In the genomic region with DNA sequence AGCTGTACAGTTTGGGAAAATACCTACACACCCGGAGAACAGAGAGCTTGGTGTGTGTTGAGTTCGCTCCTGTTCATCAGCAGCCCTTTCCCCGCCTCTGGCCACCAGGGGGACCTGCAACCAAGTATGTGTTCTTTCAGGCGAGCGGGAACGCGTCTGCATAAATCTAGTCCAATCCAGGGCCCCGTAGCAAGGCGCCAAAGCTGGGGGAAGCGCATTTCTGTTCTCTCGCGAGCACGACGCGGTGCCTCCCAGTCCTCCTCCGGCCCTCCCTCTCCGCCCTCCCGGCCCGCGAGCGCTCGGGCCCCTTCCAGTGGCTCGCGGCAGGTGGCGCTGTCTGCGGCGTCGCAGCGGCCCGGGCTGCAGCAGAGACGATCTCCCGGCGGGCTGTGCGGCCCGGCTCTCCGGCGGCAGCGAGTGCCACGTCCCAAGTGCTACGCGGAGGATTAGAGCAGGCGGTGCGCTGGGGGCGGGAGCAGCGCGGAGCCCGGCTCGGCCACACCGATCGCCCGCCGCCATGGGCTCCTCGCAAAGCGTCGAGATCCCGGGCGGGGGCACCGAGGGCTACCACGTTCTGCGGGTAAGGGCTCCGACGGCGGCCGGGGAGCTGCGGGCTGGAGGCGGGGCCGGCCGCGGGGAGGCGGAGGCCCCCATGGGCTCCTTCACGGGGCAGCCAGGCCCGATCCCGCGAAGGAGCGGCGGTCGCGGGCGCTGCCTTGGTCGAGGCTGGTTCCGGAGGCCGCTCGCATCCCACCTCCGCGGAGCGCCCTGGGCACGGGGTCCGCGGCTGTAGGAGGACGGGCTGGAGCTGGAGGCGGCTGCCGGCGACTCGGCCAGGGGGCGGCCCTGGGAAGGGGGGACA, we compare ENCODE assay signal across 1 cellular context.
A peak's percentile ranks its signal among the peaks of the same experiment; 100 is the strongest.
TF ChIP-seq lines count a peak whose summit lies in the region.

A gene (plus strand): TSS at position 430 of the 862 bp plus-strand sequence. CDS start 88 bp downstream, at position 518.

TF ChIP-seq in K562, 482 proteins besides CTCF, POLR2A, EP300 and RAD21 (continued from another document and continues in another):
- TF ChIP-seq, protein P1, sequence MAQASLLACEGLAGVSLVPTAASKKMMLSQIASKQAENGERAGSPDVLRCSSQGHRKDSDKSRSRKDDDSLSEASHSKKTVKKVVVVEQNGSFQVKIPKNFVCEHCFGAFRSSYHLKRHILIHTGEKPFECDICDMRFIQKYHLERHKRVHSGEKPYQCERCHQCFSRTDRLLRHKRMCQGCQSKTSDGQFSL (CRISPR knock-in tag; IDR thresholded peaks at IDR 0.05), result peak; percentile 83
- TF ChIP-seq, protein P1 (tag; IDR thresholded peaks at IDR 0.05), result no peak
- TF ChIP-seq, protein P2, sequence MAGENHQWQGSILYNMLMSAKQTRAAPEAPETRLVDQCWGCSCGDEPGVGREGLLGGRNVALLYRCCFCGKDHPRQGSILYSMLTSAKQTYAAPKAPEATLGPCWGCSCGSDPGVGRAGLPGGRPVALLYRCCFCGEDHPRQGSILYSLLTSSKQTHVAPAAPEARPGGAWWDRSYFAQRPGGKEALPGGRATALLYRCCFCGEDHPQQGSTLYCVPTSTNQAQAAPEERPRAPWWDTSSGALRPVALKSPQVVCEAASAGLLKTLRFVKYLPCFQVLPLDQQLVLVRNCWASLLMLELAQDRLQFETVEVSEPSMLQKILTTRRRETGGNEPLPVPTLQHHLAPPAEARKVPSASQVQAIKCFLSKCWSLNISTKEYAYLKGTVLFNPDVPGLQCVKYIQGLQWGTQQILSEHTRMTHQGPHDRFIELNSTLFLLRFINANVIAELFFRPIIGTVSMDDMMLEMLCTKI (IDR thresholded peaks at IDR 0.05; ENCODE audit: partially characterized antibody), result no peak
- TF ChIP-seq NFRKB (IDR thresholded peaks at IDR 0.05; ENCODE audit: low read depth) (0 out of 2 replicates have a peak, but pooled peaks have one; percentile 26), NRF1 (conservative IDR thresholded peaks at IDR 0.05 in 1 of 2, IDR thresholded peaks at IDR 0.05 in 1 of 2) (peak; percentile 81 to 85), SRSF3 (IDR thresholded peaks at IDR 0.05; ENCODE audit: insufficient read depth, low read length) (peak; percentile 92), SIN3A (IDR thresholded peaks at IDR 0.05; ENCODE audit: borderline replicate concordance in 2 of 2, control insufficient read depth in 1 of 2, low read depth in 2 of 2, low read length in 2 of 2) (peak; percentile 55 to 60; a peak in 1 of 4 replicates), ZNF436 (CRISPR knock-in tag; IDR thresholded peaks at IDR 0.05) (no peak), SMC3 (conservative IDR thresholded peaks at IDR 0.05; ENCODE audit: insufficient read depth, low read depth, low read length) (peak; percentile 73), FOXP1 (CRISPR knock-in tag; IDR thresholded peaks at IDR 0.05) (peak; percentile 93), POLR2AphosphoS5 (IDR thresholded peaks at IDR 0.05; ENCODE audit: control insufficient read depth, insufficient read depth, low read depth, low read length) (peak; percentile 88), HEY1 (CRISPR knock-in tag; IDR thresholded peaks at IDR 0.05; ENCODE audit: borderline replicate concordance) (no peak), TEAD2 (tag; IDR thresholded peaks at IDR 0.05) (0 out of 2 replicates have a peak, but pooled peaks have one; percentile 4), RBM25 (IDR thresholded peaks at IDR 0.05; ENCODE audit: low read depth, low read length, severe bottlenecking) (peak; percentile 85), TBP (optimal IDR thresholded peaks at IDR 0.05; ENCODE audit: low read depth, low read length) (peak; percentile 91), CTBP1 (IDR thresholded peaks at IDR 0.05; ENCODE audit: borderline replicate concordance) (peak; percentile 97), KDM1A (IDR thresholded peaks at IDR 0.05) (0 out of 4 replicates have a peak, but pooled peaks of 1 of the 2 experiments have one; percentile 45), ZNF347 (CRISPR knock-in tag; IDR thresholded peaks at IDR 0.05; ENCODE audit: low read depth) (no peak), FIP1L1 (IDR thresholded peaks at IDR 0.05; ENCODE audit: low read depth, low read length, poor library complexity, severe bottlenecking) (peak; percentile 99), LEF1 (IDR thresholded peaks at IDR 0.05) (no peak), RFX5 (IDR thresholded peaks at IDR 0.05; ENCODE audit: low read depth, low read length) (no peak), TEAD4 (IDR thresholded peaks at IDR 0.05; ENCODE audit: low read length) (peak; percentile 77), TEAD4 (CRISPR knock-in tag; IDR thresholded peaks at IDR 0.05; ENCODE audit: borderline replicate concordance) (no peak), GABPA (tag; conservative IDR thresholded peaks at IDR 0.05; ENCODE audit: low read depth) (peak; percentile 24), JUN (IDR thresholded peaks at IDR 0.05; ENCODE audit: borderline replicate concordance, low read depth, low read length) (peak; percentile 9; the same call in 1 of the 2 replicates), JUN (CRISPR knock-in tag; IDR thresholded peaks at IDR 0.05; ENCODE audit: borderline replicate concordance) (0 out of 2 replicates have a peak, but pooled peaks have one; percentile 80), TAF1 (IDR thresholded peaks at IDR 0.05; ENCODE audit: control insufficient read depth, extremely low read depth, insufficient read depth, low read length, severe bottlenecking) (peak; percentile 89), ZNF75A (CRISPR knock-in tag; IDR thresholded peaks at IDR 0.05) (0 out of 2 replicates have a peak, but pooled peaks have one; percentile 71), ZNF644 (tag; IDR thresholded peaks at IDR 0.05; ENCODE audit: low read depth) (no peak)
- TF ChIP-seq, protein P3, sequence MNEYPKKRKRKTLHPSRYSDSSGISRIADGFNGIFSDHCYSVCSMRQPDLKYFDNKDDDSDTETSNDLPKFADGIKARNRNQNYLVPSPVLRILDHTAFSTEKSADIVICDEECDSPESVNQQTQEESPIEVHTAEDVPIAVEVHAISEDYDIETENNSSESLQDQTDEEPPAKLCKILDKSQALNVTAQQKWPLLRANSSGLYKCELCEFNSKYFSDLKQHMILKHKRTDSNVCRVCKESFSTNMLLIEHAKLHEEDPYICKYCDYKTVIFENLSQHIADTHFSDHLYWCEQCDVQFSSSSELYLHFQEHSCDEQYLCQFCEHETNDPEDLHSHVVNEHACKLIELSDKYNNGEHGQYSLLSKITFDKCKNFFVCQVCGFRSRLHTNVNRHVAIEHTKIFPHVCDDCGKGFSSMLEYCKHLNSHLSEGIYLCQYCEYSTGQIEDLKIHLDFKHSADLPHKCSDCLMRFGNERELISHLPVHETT (CRISPR knock-in tag; conservative IDR thresholded peaks at IDR 0.05 in 1 of 2, IDR thresholded peaks at IDR 0.05 in 1 of 2), result peak in 1 of 2 experiments; percentile 91; a peak in 2 of 4 replicates
- TF ChIP-seq, protein P4, sequence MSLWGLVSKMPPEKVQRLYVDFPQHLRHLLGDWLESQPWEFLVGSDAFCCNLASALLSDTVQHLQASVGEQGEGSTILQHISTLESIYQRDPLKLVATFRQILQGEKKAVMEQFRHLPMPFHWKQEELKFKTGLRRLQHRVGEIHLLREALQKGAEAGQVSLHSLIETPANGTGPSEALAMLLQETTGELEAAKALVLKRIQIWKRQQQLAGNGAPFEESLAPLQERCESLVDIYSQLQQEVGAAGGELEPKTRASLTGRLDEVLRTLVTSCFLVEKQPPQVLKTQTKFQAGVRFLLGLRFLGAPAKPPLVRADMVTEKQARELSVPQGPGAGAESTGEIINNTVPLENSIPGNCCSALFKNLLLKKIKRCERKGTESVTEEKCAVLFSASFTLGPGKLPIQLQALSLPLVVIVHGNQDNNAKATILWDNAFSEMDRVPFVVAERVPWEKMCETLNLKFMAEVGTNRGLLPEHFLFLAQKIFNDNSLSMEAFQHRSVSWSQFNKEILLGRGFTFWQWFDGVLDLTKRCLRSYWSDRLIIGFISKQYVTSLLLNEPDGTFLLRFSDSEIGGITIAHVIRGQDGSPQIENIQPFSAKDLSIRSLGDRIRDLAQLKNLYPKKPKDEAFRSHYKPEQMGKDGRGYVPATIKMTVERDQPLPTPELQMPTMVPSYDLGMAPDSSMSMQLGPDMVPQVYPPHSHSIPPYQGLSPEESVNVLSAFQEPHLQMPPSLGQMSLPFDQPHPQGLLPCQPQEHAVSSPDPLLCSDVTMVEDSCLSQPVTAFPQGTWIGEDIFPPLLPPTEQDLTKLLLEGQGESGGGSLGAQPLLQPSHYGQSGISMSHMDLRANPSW (CRISPR knock-in tag; IDR thresholded peaks at IDR 0.05), result peak; percentile 99
- TF ChIP-seq, protein P5, sequence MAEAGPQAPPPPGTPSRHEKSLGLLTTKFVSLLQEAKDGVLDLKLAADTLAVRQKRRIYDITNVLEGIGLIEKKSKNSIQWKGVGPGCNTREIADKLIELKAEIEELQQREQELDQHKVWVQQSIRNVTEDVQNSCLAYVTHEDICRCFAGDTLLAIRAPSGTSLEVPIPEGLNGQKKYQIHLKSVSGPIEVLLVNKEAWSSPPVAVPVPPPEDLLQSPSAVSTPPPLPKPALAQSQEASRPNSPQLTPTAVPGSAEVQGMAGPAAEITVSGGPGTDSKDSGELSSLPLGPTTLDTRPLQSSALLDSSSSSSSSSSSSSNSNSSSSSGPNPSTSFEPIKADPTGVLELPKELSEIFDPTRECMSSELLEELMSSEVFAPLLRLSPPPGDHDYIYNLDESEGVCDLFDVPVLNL (CRISPR knock-in tag; IDR thresholded peaks at IDR 0.05; ENCODE audit: low read depth), result peak; percentile 96
- TF ChIP-seq, protein P6, sequence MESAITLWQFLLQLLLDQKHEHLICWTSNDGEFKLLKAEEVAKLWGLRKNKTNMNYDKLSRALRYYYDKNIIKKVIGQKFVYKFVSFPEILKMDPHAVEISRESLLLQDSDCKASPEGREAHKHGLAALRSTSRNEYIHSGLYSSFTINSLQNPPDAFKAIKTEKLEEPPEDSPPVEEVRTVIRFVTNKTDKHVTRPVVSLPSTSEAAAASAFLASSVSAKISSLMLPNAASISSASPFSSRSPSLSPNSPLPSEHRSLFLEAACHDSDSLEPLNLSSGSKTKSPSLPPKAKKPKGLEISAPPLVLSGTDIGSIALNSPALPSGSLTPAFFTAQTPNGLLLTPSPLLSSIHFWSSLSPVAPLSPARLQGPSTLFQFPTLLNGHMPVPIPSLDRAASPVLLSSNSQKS (CRISPR knock-in tag; IDR thresholded peaks at IDR 0.05), result no peak
- TF ChIP-seq, protein P7, sequence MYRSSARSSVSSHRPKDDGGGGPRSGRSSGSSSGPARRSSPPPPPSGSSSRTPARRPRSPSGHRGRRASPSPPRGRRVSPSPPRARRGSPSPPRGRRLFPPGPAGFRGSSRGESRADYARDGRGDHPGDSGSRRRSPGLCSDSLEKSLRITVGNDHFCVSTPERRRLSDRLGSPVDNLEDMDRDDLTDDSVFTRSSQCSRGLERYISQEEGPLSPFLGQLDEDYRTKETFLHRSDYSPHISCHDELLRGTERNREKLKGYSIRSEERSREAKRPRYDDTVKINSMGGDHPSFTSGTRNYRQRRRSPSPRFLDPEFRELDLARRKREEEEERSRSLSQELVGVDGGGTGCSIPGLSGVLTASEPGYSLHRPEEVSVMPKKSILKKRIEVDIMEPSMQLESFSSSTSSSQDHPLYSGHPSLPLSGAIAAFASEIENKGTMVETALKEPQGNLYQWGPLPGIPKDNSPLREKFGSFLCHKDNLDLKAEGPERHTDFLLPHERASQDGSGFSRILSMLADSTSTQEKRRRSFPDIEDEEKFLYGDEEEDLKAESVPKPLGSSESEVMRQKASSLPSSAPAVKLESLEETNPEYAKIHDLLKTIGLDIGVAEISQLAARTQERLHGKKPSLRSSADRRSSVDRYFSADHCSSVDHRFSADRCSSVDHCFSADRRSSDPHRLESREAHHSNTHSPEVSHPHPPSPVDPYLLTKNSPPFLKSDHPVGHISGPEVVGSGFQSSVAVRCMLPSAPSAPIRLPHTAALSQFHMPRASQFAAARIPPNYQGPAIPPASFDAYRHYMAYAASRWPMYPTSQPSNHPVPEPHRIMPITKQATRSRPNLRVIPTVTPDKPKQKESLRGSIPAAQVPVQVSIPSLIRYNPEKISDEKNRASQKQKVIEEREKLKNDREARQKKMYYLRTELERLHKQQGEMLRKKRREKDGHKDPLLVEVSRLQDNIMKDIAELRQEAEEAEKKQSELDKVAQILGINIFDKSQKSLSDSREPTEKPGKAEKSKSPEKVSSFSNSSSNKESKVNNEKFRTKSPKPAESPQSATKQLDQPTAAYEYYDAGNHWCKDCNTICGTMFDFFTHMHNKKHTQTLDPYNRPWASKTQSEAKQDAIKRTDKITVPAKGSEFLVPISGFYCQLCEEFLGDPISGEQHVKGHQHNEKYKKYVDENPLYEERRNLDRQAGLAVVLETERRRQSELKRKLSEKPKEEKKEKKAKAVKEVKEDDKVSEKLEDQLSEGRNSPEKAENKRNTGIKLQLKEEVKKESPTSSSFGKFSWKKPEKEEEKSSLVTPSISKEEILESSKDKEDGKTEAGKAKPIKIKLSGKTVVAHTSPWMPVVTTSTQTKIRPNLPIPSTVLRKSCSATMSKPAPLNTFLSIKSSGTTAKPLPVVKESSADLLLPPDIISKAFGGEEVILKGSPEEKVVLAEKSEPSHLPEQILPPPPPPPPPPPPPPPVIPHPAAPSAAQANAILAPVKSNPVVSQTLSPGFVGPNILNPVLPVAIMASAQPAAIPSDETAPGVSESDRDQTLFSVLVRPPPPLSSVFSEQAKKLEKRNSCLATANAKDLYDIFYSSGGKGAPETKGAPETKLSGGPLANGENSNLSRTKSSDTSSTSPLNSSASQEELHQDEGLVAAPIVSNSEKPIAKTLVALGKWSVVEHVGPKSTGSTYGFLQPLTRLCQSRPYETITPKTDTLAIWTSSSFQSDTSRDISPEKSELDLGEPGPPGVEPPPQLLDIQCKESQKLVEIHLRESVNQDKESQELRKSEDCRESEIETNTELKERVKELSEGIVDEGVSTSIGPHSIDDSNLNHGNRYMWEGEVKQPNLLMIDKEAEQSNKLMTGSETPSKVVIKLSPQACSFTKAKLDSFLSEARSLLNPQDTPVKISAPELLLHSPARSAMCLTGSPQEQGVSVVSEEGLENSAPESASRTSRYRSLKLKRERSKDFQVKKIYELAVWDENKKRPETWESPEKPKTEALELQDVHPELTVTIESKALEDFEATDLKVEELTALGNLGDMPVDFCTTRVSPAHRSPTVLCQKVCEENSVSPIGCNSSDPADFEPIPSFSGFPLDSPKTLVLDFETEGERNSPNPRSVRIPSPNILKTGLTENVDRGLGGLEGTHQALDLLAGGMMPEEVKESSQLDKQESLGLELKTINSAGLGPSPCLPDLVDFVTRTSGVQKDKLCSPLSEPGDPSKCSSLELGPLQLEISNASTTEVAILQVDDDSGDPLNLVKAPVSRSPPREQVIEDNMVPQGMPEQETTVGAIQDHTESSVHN (IDR thresholded peaks at IDR 0.05; ENCODE audit: borderline replicate concordance in 1 of 2, low read depth in 1 of 2), result no peak
- TF ChIP-seq, protein P8, sequence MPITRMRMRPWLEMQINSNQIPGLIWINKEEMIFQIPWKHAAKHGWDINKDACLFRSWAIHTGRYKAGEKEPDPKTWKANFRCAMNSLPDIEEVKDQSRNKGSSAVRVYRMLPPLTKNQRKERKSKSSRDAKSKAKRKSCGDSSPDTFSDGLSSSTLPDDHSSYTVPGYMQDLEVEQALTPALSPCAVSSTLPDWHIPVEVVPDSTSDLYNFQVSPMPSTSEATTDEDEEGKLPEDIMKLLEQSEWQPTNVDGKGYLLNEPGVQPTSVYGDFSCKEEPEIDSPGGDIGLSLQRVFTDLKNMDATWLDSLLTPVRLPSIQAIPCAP (CRISPR knock-in tag; IDR thresholded peaks at IDR 0.05; ENCODE audit: borderline replicate concordance), result peak; percentile 90; the same call in 1 of the 2 replicates
